In the genomic region with DNA sequence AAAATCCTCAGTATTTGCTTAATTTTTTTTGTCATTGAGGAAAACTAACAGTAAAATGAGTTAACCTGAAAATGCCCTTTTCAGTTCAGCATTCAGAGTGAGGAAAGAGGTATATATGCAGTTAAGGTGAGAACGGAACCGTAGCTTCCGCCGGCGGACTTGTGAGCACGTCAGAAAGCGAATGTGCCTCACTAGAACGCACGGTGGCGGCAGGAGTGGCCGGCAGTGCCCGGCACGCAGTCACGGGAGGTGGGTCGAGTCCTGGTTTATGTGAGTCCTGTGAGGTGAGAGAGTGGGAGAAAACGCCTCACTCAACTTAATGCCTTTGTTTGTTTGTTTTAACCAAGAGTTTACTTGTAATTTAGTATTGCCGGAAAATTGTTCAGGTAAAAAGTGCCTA, we compare ENCODE assay signal across 8 cellular contexts. TPM values are rescaled to one million over a fixed set of nuclear protein-coding genes. Genes with fewer than 3 reads are reported as not detected.
DNase-seq lines count a peak whose midpoint lies in the region; ATAC-seq, FAIRE-seq and TF ChIP-seq lines count a peak whose summit lies in the region.

No MANE protein-coding gene starts in this region.

- H3K9me3 Mint-ChIP-seq in activated naive CD4-positive, alpha-beta T cell treated with anti-CD3 and anti-CD28 coated beads, Interleukin-2, amount 10 ng/mL, durations not matched to agents 7 days and 5 days: no peaks in the 10 kb centered on the region
- no peaks in the 10 kb centered on the region for H3K9me3 Mint-ChIP-seq in activated naive CD4-positive, alpha-beta T cell treated with anti-CD3 and anti-CD28 coated beads, Interleukin-2, amount 50 U/mL, for 72 hours
- no peaks in the 10 kb centered on the region for H3K9me3 Mint-ChIP-seq in memory B cell

- no peaks in the 10 kb centered on the region for H3K9me3 ChIP-seq in upper lobe of left lung

- TF ChIP-seq POLR2A in upper lobe of left lung (IDR thresholded peaks at IDR 0.05): peak in 1 of 4 donors; percentile 20

- peak overlapping the region; percentile 96 to 99 (median 98) for H3K27ac ChIP-seq in upper lobe of left lung

- peak; percentile 33 for TF ChIP-seq CTCF in bronchial epithelial cell (IDR thresholded peaks at IDR 0.05; ENCODE audit: insufficient read depth, low read length, severe bottlenecking)
- peak in 2 of 6 experiments; percentile 24 to 27 for TF ChIP-seq CTCF in upper lobe of left lung (IDR thresholded peaks at IDR 0.05)

- H3K27me3 Mint-ChIP-seq in activated naive CD4-positive, alpha-beta T cell treated with anti-CD3 and anti-CD28 coated beads, Interleukin-2, amount 10 ng/mL, durations not matched to agents 7 days and 5 days: no peaks in the 10 kb centered on the region
- H3K27me3 Mint-ChIP-seq in memory B cell: no peaks in the 10 kb centered on the region

- ATAC-seq in activated naive CD4-positive, alpha-beta T cell treated with anti-CD3 and anti-CD28 coated beads, Interleukin-2, amount 50 U/mL, for 72 hours: no peak
- ATAC-seq in memory B cell (ENCODE audit: low read depth): peak; percentile 56
- peak in 1 of 2 donors; percentile 84 for ATAC-seq in upper lobe of left lung (ENCODE audit: low FRiP score in 2 of 2)
- no peak for ATAC-seq in GM19397 (IDR thresholded peaks at IDR 0.05; ENCODE audit: unreplicated experiment)
- ATAC-seq in GM18511 (IDR thresholded peaks at IDR 0.05; ENCODE audit: unreplicated experiment): no peak

- H3K4me1 ChIP-seq in upper lobe of left lung: peaks cover 46 to 73% (median 58%) of the 10 kb centered on the region in 4 donors

- DNase-seq in activated naive CD4-positive, alpha-beta T cell treated with anti-CD3 and anti-CD28 coated beads, Interleukin-2, amount 10 ng/mL, durations not matched to agents 7 days and 5 days: no peak
- DNase-seq in activated naive CD4-positive, alpha-beta T cell treated with anti-CD3 and anti-CD28 coated beads, Interleukin-2, amount 50 U/mL, for 72 hours (ENCODE audit: low spot score in 2 of 2): no peak
- peak; percentile 43 for DNase-seq in bronchial epithelial cell (ENCODE audit: low read depth)
- no peak for DNase-seq in memory B cell (ENCODE audit: low spot score in 2 of 2)
- peak; percentile 76 to 86 for DNase-seq in upper lobe of left lung
- no peak for DNase-seq in NCI-H2107 (lab: John Stamatoyannopoulos, UW)

- H3K4me3 ChIP-seq in bronchial epithelial cell (ENCODE audit: low read depth, low read length) (peak overlapping the region; percentile 19), upper lobe of left lung (peak overlapping the region; percentile 14 to 98 (median 54))

- peaks cover 74% of the 10 kb centered on the region for H3K36me3 Mint-ChIP-seq in activated naive CD4-positive, alpha-beta T cell treated with anti-CD3 and anti-CD28 coated beads, Interleukin-2, amount 10 ng/mL, durations not matched to agents 7 days and 5 days
- peaks cover 5 to 23% of the 10 kb centered on the region in 2 donors for H3K36me3 Mint-ChIP-seq in activated naive CD4-positive, alpha-beta T cell treated with anti-CD3 and anti-CD28 coated beads, Interleukin-2, amount 50 U/mL, for 72 hours
- H3K36me3 Mint-ChIP-seq in memory B cell: peaks cover 38% of the 10 kb centered on the region

- TF ChIP-seq EP300 in upper lobe of left lung (IDR thresholded peaks at IDR 0.05): peak in 1 of 4 donors; percentile 46

- H3K36me3 ChIP-seq in bronchial epithelial cell (ENCODE audit: control insufficient read depth, insufficient read depth, low read length) (peaks cover 13% of the 10 kb centered on the region), upper lobe of left lung (peaks cover 8 to 66% (median 14%) of the 10 kb centered on the region in 4 donors)

- H3K4me3 Mint-ChIP-seq in activated naive CD4-positive, alpha-beta T cell treated with anti-CD3 and anti-CD28 coated beads, Interleukin-2, amount 10 ng/mL, durations not matched to agents 7 days and 5 days: peak overlapping the region; percentile 10
- peak overlapping the region; percentile 86 for H3K4me3 Mint-ChIP-seq in memory B cell

- H3K4me1 Mint-ChIP-seq in activated naive CD4-positive, alpha-beta T cell treated with anti-CD3 and anti-CD28 coated beads, Interleukin-2, amount 10 ng/mL, durations not matched to agents 7 days and 5 days: peaks cover 63% of the 10 kb centered on the region
- peaks cover 53% of the 10 kb centered on the region for H3K4me1 Mint-ChIP-seq in memory B cell

- H3K27me3 ChIP-seq in bronchial epithelial cell (ENCODE audit: control insufficient read depth, insufficient read depth, low read length) (no peaks in the 10 kb centered on the region), upper lobe of left lung (no peaks in the 10 kb centered on the region)

- 27 to 57% methylated on average over 17 of the region's 17 CpGs for WGBS in upper lobe of left lung, 2 donors

- CTCF ChIA-PET in activated naive CD4-positive, alpha-beta T cell treated with anti-CD3 and anti-CD28 coated beads, Interleukin-2, amount 10 ng/mL, durations not matched to agents 7 days and 5 days (lab: Charles Lee): no interaction called here

- no peak for FAIRE-seq in bronchial epithelial cell (lab: Jason Lieb, UNC)

- peak overlapping the region; percentile 30 for H3K27ac Mint-ChIP-seq in activated naive CD4-positive, alpha-beta T cell treated with anti-CD3 and anti-CD28 coated beads, Interleukin-2, amount 10 ng/mL, durations not matched to agents 7 days and 5 days
- H3K27ac Mint-ChIP-seq in activated naive CD4-positive, alpha-beta T cell treated with anti-CD3 and anti-CD28 coated beads, Interleukin-2, amount 50 U/mL, for 72 hours: peak overlapping the region in 1 of 2 donors; percentile 45
- H3K27ac Mint-ChIP-seq in memory B cell: peak overlapping the region; percentile 82

RNA-seq across cellular contexts. Expression of a gene that starts 6.1 kb away (rescaled TPM):
- total RNA-seq in activated naive CD4-positive, alpha-beta T cell treated with anti-CD3 and anti-CD28 coated beads, Interleukin-2, amount 50 U/mL, for 72 hours: 100 to 1,000 TPM in 1 of 2 donors, 10 to 100 TPM in 1; 53.4 to 103 TPM
- total RNA-seq in bronchial epithelial cell: 21.6 and 25.3 TPM in 2 replicates
- 100 to 1,000 TPM; 100 to 291 (median 145) TPM for total RNA-seq in upper lobe of left lung

Comparison
In these comparisons a context has a peak if more than half of its experiments do, and no peak if none do; other contexts are left out.
1. DNase-seq: peak in bronchial epithelial cell (single experiment) and upper lobe of left lung (2 of 2); none in activated naive CD4-positive, alpha-beta T cell treated with anti-CD3 and anti-CD28 coated beads, Interleukin-2, amount 10 ng/mL, durations not matched to agents 7 days and 5 days (single experiment), activated naive CD4-positive, alpha-beta T cell treated with anti-CD3 and anti-CD28 coated beads, Interleukin-2, amount 50 U/mL, for 72 hours (0 of 2), memory B cell (0 of 2) and NCI-H2107 (single experiment).